In the genomic region with DNA sequence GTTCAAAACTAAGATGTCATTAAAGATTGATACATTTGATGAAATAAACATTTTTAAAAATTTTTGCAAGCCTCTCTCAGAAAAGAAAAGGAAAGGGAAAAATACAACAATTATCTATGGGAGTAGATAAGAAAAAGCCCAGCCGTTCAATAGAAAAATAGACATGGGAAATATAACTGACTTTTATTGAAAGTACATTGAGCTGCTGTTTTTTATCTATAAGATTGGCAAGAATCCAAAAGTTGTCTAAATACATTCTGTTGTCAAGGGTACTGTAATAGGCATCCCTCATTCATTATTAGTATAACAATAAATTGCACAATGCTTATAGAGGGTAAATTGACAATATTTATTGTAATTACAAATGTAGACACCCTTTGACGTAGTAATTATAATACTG, we compare ENCODE assay signal across 30 cellular contexts. TPM values are rescaled to one million over a fixed set of nuclear protein-coding genes. Genes with fewer than 3 reads are reported as not detected.
"Had no signal": no experiment of that assay in that cellular context is flagged by ENCODE, and none has a peak within 500 bp of the region (broad histone marks: within the 10 kb centered on the region; RNA-seq: fewer than 3 reads in every experiment).

No MANE protein-coding gene starts in this region.

- H3K27me3 Mint-ChIP-seq: stimulated activated memory B cell treated with anti-CD40 and anti-IgM and Interleukin-4, amounts not matched to agents 10 μg/mL and 1 μg/mL and 100 μg/mL, for 72 hours had no signal

- H3K9me3 ChIP-seq: neutrophil, vagina had no signal

- H2AFZ ChIP-seq: neural progenitor cell, parathyroid adenoma had no signal

- ATAC-seq: natural killer cell; right lobe of liver; stimulated activated memory B cell treated with anti-CD40 and anti-IgM and Interleukin-4, amounts not matched to agents 10 μg/mL and 1 μg/mL and 100 μg/mL, for 72 hours; stimulated activated naive CD8-positive, alpha-beta T cell treated with anti-CD3 and anti-CD28 coated beads, Interleukin-15, amount 100 ng/mL, for 72 hours had no signal

- H3K9me3 Mint-ChIP-seq: natural killer cell had no signal

- H3K9ac ChIP-seq: neural progenitor cell, parathyroid adenoma had no signal

- H3K4me1 Mint-ChIP-seq: naive B cell; natural killer cell; neural progenitor cell; stimulated activated memory B cell treated with anti-CD40 and anti-IgM and Interleukin-4, amounts not matched to agents 10 μg/mL and 1 μg/mL and 100 μg/mL, for 72 hours; stimulated activated naive CD8-positive, alpha-beta T cell treated with anti-CD3 and anti-CD28 coated beads, Interleukin-15, amount 100 ng/mL, for 72 hours had no signal

- H3K79me2 ChIP-seq: parathyroid adenoma had no signal

- H3K4me1 ChIP-seq: left ventricle myocardium inferior, neural progenitor cell, parathyroid adenoma, right atrium auricular region, vagina had no signal

- H3K4me3 ChIP-seq: left ventricle myocardium inferior, lung, neural progenitor cell, right atrium auricular region, right lobe of liver, smooth muscle cell, tibial nerve, vagina had no signal

- DNase-seq: islet precursor cell; left ventricle myocardium inferior; mesendoderm; naive B cell; natural killer cell; nephron progenitor cell; occipital lobe; right lobe of liver; stimulated activated CD4-positive, alpha-beta T cell treated with anti-CD3 and anti-CD28 coated beads, Interleukin-1b, Interleukin-23, amount 100 ng/mL, for 48 hours; stimulated activated CD4-positive, alpha-beta T cell treated with anti-CD3 and anti-CD28 coated beads, Interleukin-2, amount 100 ng/mL, for 48 hours; stimulated activated CD4-positive, alpha-beta T cell treated with anti-CD3 and anti-CD28 coated beads, Interleukin-4, amount 100 ng/mL, for 4 hours; stimulated activated CD8-positive, alpha-beta memory T cell treated with anti-CD3 and anti-CD28 coated beads, Interleukin-4, amount 100 ng/mL, for 48 hours; stimulated activated naive CD4-positive, alpha-beta T cell treated with Interleukin-2 at 50 U/mL for 16 hours; stimulated activated naive CD8-positive, alpha-beta T cell treated with anti-CD3 and anti-CD28 coated beads, Interleukin-15, amount 100 ng/mL, for 72 hours; substantia nigra had no signal

- H3K4me2 ChIP-seq: neural progenitor cell, smooth muscle cell had no signal

- H3K36me3 ChIP-seq: left ventricle myocardium inferior, neutrophil, right atrium auricular region, right lobe of liver, tibial nerve, vagina had no signal

- H3K4me3 Mint-ChIP-seq: mesothelial cell of epicardium; naive B cell; natural killer cell; nephron progenitor cell; neural progenitor cell; stimulated activated memory B cell treated with anti-CD40 and anti-IgM and Interleukin-4, amounts not matched to agents 10 μg/mL and 1 μg/mL and 100 μg/mL, for 72 hours; stimulated activated naive CD8-positive, alpha-beta T cell treated with anti-CD3 and anti-CD28 coated beads, Interleukin-15, amount 100 ng/mL, for 72 hours; type B pancreatic cell had no signal

- H3K27me3 ChIP-seq: neural progenitor cell, right atrium auricular region, right lobe of liver, tibial nerve, vagina had no signal

- H3K27ac Mint-ChIP-seq: mesothelial cell of epicardium; naive B cell; natural killer cell; nephron progenitor cell; neural progenitor cell; stimulated activated memory B cell treated with anti-CD40 and anti-IgM and Interleukin-4, amounts not matched to agents 10 μg/mL and 1 μg/mL and 100 μg/mL, for 72 hours; stimulated activated naive CD8-positive, alpha-beta T cell treated with anti-CD3 and anti-CD28 coated beads, Interleukin-15, amount 100 ng/mL, for 72 hours; type B pancreatic cell had no signal

- H3K36me3 Mint-ChIP-seq: naive B cell; natural killer cell; neural progenitor cell; stimulated activated memory B cell treated with anti-CD40 and anti-IgM and Interleukin-4, amounts not matched to agents 10 μg/mL and 1 μg/mL and 100 μg/mL, for 72 hours had no signal

- H3K27ac ChIP-seq: left ventricle myocardium inferior, neural progenitor cell, neutrophil, parathyroid adenoma, right atrium auricular region, right lobe of liver, tibial nerve, vagina had no signal

RNA-seq across cellular contexts. Expression of a gene that starts 38.4 kb away (rescaled TPM):
- total RNA-seq: natural killer cell, occipital lobe, pulmonary artery endothelial cell, right lobe of liver, skeletal muscle tissue, smooth muscle cell, temporal lobe, urinary bladder had no signal
- polyA plus RNA-seq: smooth muscle cell had no signal
